Comparison of ENCODE assay signal across 11 cellular contexts in genomic region chr1:41919131-41919530, GRCh38. TPM values are rescaled to one million over a fixed set of nuclear protein-coding genes. Genes with fewer than 3 reads are reported as not detected.
DNase-seq lines count a peak whose midpoint lies in the region; ATAC-seq and TF ChIP-seq lines count a peak whose summit lies in the region.
"Had no signal": no experiment of that assay in that cellular context is flagged by ENCODE, and none has a peak within 500 bp of the region (broad histone marks: within the 10 kb centered on the region; RNA-seq: fewer than 3 reads in every experiment).

No MANE protein-coding gene starts in this region.

- no peak for ATAC-seq in naive thymus-derived CD4-positive, alpha-beta T cell
- no peak for ATAC-seq in HG02642 (IDR thresholded peaks at IDR 0.05; ENCODE audit: poor library complexity, unreplicated experiment)
- ATAC-seq in GM18861 (IDR thresholded peaks at IDR 0.05; ENCODE audit: unreplicated experiment): no peak

- peak overlapping the region; percentile 86 for H3K4me3 Mint-ChIP-seq in activated T-helper 1 cell treated with anti-CD3 and anti-CD28 coated beads, Interleukin-12 subunit alpha, Interleukin-12 subunit beta, Interleukin-2, Interleukin-4 antibody, amounts not matched to agents 30 ng/mL and 10 ng/mL and 1 ng/mL, durations not matched to agents 14 hours and 24 hours and 36 hours
- H3K4me3 Mint-ChIP-seq in naive thymus-derived CD4-positive, alpha-beta T cell: peak overlapping the region; percentile 90 to 97 (median 95)

- H3K4me1 ChIP-seq in BE2C: no peaks in the 10 kb centered on the region
- peaks cover 56 to 61% of the 10 kb centered on the region in 2 donors for H3K4me1 ChIP-seq in naive thymus-derived CD4-positive, alpha-beta T cell (ENCODE audit: control insufficient read depth in 2 of 2, insufficient read depth in 2 of 2, low read length in 2 of 2)

- CTCF ChIA-PET in naive thymus-derived CD4-positive, alpha-beta T cell (lab: Charles Lee): interaction anchor here (0.6 to 5.7 kb wide), 4 partner anchors 14 to 114 kb away, joined by 3 to 38 read pairs (median 6); no protein-coding TSS in a partner anchor
- CTCF ChIA-PET in GM10248 (lab: Yijun Ruan, JAX): no interaction called here

- no peaks in the 10 kb centered on the region for H3K9me3 ChIP-seq in BE2C
- H3K9me3 ChIP-seq in naive thymus-derived CD4-positive, alpha-beta T cell (ENCODE audit: control insufficient read depth in 2 of 3, low read length in 3 of 3): no peaks in the 10 kb centered on the region
- H3K9me3 ChIP-seq: neutrophil had no signal

- no peaks in the 10 kb centered on the region for H3K36me3 ChIP-seq in BE2C
- H3K36me3 ChIP-seq in naive thymus-derived CD4-positive, alpha-beta T cell (ENCODE audit: control insufficient read depth in 2 of 3, insufficient read depth in 3 of 3, low read length in 3 of 3): no peaks in the 10 kb centered on the region
- H3K36me3 ChIP-seq: neutrophil had no signal

- peak overlapping the region; percentile 52 for H3K27ac ChIP-seq in naive thymus-derived CD4-positive, alpha-beta T cell (ENCODE audit: low read depth, low read length)
- H3K27ac ChIP-seq: coronary artery, neutrophil had no signal

- intact Hi-C loops in activated T-helper 1 cell treated with anti-CD3 and anti-CD28 coated beads, Interleukin-12 subunit alpha, Interleukin-12 subunit beta, Interleukin-2, Interleukin-4 antibody, amounts not matched to agents 30 ng/mL and 10 ng/mL and 1 ng/mL, durations not matched to agents 14 hours and 24 hours and 36 hours (cut with micrococcal nuclease): loop anchor here (1.0 to 5.0 kb wide), 6 partner anchors 56 to 347 kb away; no protein-coding TSS in a partner anchor
- intact Hi-C loops in naive thymus-derived CD4-positive, alpha-beta T cell (cut with micrococcal nuclease): loop anchor here (1.0 to 5.0 kb wide), 3 partner anchors 112 to 257 kb away; no protein-coding TSS in a partner anchor

- H3K4me3 ChIP-seq in BE2C (ENCODE audit: low read depth, low read length): peak overlapping the region; percentile 70
- H3K4me3 ChIP-seq in GM12865 (ENCODE audit: low read depth, low read length): peak overlapping the region; percentile 64
- peak overlapping the region; percentile 74 for H3K4me3 ChIP-seq in naive thymus-derived CD4-positive, alpha-beta T cell (ENCODE audit: low read length)

- DNase-seq in BE2C: no peak
- DNase-seq in GM12865 (ENCODE audit: low read depth): no peak
- no peak for DNase-seq in activated T-helper 1 cell treated with anti-CD3 and anti-CD28 coated beads, Interleukin-12 subunit alpha, Interleukin-12 subunit beta, Interleukin-2, Interleukin-4 antibody, amounts not matched to agents 30 ng/mL and 10 ng/mL and 1 ng/mL, durations not matched to agents 14 hours and 24 hours and 36 hours (ENCODE audit: low spot score)
- DNase-seq in naive thymus-derived CD4-positive, alpha-beta T cell: no peak
- no peak for DNase-seq in GM10248 (ENCODE audit: extremely low spot score)
- no peak for DNase-seq in inferior parietal cortex (ENCODE audit: extremely low spot score)
- DNase-seq: NCI-H1436 treated with DMSO at 0.1 percent for 48 hours had no signal

- peaks cover 4% of the 10 kb centered on the region for H3K27me3 Mint-ChIP-seq in activated T-helper 1 cell treated with anti-CD3 and anti-CD28 coated beads, Interleukin-12 subunit alpha, Interleukin-12 subunit beta, Interleukin-2, Interleukin-4 antibody, amounts not matched to agents 30 ng/mL and 10 ng/mL and 1 ng/mL, durations not matched to agents 14 hours and 24 hours and 36 hours (ENCODE audit: insufficient read depth)
- peaks cover 0 to 14% (median 0%) of the 10 kb centered on the region in 5 donors for H3K27me3 Mint-ChIP-seq in naive thymus-derived CD4-positive, alpha-beta T cell

- no peak for TF ChIP-seq CTCF in BE2C (IDR thresholded peaks at IDR 0.05; ENCODE audit: low read depth, low read length)
- TF ChIP-seq CTCF in GM12865 (IDR thresholded peaks at IDR 0.05; ENCODE audit: insufficient read depth, low read depth, low read length, missing control alignments): no peak
- TF ChIP-seq CTCF in GM10248 (IDR thresholded peaks at IDR 0.05; ENCODE audit: control extremely low read depth, extremely low read depth, low read depth, missing control alignments): no peak

- H3K27me3 ChIP-seq in BE2C: no peaks in the 10 kb centered on the region
- H3K27me3 ChIP-seq in naive thymus-derived CD4-positive, alpha-beta T cell (ENCODE audit: control insufficient read depth in 2 of 2, insufficient read depth in 2 of 2, low read length in 2 of 2): no peaks in the 10 kb centered on the region

- H3K27ac Mint-ChIP-seq in activated T-helper 1 cell treated with anti-CD3 and anti-CD28 coated beads, Interleukin-12 subunit alpha, Interleukin-12 subunit beta, Interleukin-2, Interleukin-4 antibody, amounts not matched to agents 30 ng/mL and 10 ng/mL and 1 ng/mL, durations not matched to agents 14 hours and 24 hours and 36 hours: peak overlapping the region; percentile 95
- H3K27ac Mint-ChIP-seq in naive thymus-derived CD4-positive, alpha-beta T cell: peak overlapping the region; percentile 84 to 99 (median 96)

- H3K4me1 Mint-ChIP-seq in activated T-helper 1 cell treated with anti-CD3 and anti-CD28 coated beads, Interleukin-12 subunit alpha, Interleukin-12 subunit beta, Interleukin-2, Interleukin-4 antibody, amounts not matched to agents 30 ng/mL and 10 ng/mL and 1 ng/mL, durations not matched to agents 14 hours and 24 hours and 36 hours (ENCODE audit: low read depth): peaks cover 67% of the 10 kb centered on the region
- H3K4me1 Mint-ChIP-seq in naive thymus-derived CD4-positive, alpha-beta T cell: peaks cover 40 to 69% (median 63%) of the 10 kb centered on the region in 7 donors

- POLR2A ChIA-PET in naive thymus-derived CD4-positive, alpha-beta T cell (lab: Charles Lee): interaction anchor here (0.5 to 12.7 kb wide), 8 partner anchors 9 to 1026 kb away, joined by 3 to 344 read pairs (median 4); no protein-coding TSS in a partner anchor
- POLR2A ChIA-PET in GM10248 (lab: Yijun Ruan, JAX): no interaction called here

- H3K36me3 Mint-ChIP-seq in activated T-helper 1 cell treated with anti-CD3 and anti-CD28 coated beads, Interleukin-12 subunit alpha, Interleukin-12 subunit beta, Interleukin-2, Interleukin-4 antibody, amounts not matched to agents 30 ng/mL and 10 ng/mL and 1 ng/mL, durations not matched to agents 14 hours and 24 hours and 36 hours (ENCODE audit: low read depth): peaks cover 5% of the 10 kb centered on the region
- H3K36me3 Mint-ChIP-seq in naive thymus-derived CD4-positive, alpha-beta T cell: peaks cover 0 to 15% (median 0%) of the 10 kb centered on the region in 5 donors

- H3K9me3 Mint-ChIP-seq in activated T-helper 1 cell treated with anti-CD3 and anti-CD28 coated beads, Interleukin-12 subunit alpha, Interleukin-12 subunit beta, Interleukin-2, Interleukin-4 antibody, amounts not matched to agents 30 ng/mL and 10 ng/mL and 1 ng/mL, durations not matched to agents 14 hours and 24 hours and 36 hours: peaks cover 7% of the 10 kb centered on the region
- H3K9me3 Mint-ChIP-seq in naive thymus-derived CD4-positive, alpha-beta T cell: peaks cover 0 to 12% (median 0%) of the 10 kb centered on the region in 11 donors

RNA-seq across cellular contexts. Expression of gene HIVEP3, which starts 0.4 kb away (rescaled TPM):
- 3.3 TPM for polyA plus RNA-seq in BE2C (2012; ENCODE audit: insufficient read depth, insufficient read length, low read depth)
- 75.4 and 76.7 TPM in 2 replicates for total RNA-seq in activated T-helper 1 cell treated with anti-CD3 and anti-CD28 coated beads, Interleukin-12 subunit alpha, Interleukin-12 subunit beta, Interleukin-2, Interleukin-4 antibody, amounts not matched to agents 30 ng/mL and 10 ng/mL and 1 ng/mL, durations not matched to agents 14 hours and 24 hours and 36 hours
- total RNA-seq in naive thymus-derived CD4-positive, alpha-beta T cell: 10 to 100 TPM in 2 of 5 experiments, 1 to 10 TPM in 3; 6.6 to 19.1 (median 7.0) TPM
- 1 to 10 TPM; 4.3 to 7.2 TPM for polyA plus RNA-seq in naive thymus-derived CD4-positive, alpha-beta T cell
